In genomic region chr1:207659545-207660148, GRCh38 we compare ENCODE assay signal across 17 cellular contexts. TPM values are rescaled to one million over a fixed set of nuclear protein-coding genes. Genes with fewer than 3 reads are reported as not detected.
DNase-seq lines count a peak whose midpoint lies in the region; ATAC-seq, FAIRE-seq and TF ChIP-seq lines count a peak whose summit lies in the region.
"Had no signal": no experiment of that assay in that cellular context is flagged by ENCODE, and none has a peak within 500 bp of the region (broad histone marks: within the 10 kb centered on the region; RNA-seq: fewer than 3 reads in every experiment).

No MANE protein-coding gene starts in this region.

- no peak for FAIRE-seq in GM12892 (lab: Jason Lieb, UNC)

- no peak for TF ChIP-seq POLR2A in GM12892 (IDR thresholded peaks at IDR 0.05; ENCODE audit: low read depth, low read length)

- intact Hi-C loops in left colon (cut with DNase I, micrococcal nuclease): no loop called here

- ATAC-seq in left colon: peak; percentile 96
- no peak for ATAC-seq in HG03457 (IDR thresholded peaks at IDR 0.05; ENCODE audit: unreplicated experiment)
- ATAC-seq in HG03565 (IDR thresholded peaks at IDR 0.05; ENCODE audit: unreplicated experiment): no peak
- ATAC-seq: activated naive CD4-positive, alpha-beta T cell treated with anti-CD3 and anti-CD28 coated beads, Interleukin-2, amount 50 U/mL, for 72 hours had no signal

- DNase-seq in COLO668 (lab: John Stamatoyannopoulos, UW; ENCODE audit: unreplicated experiment): peak; percentile 81
- DNase-seq in ELF-1 (ENCODE audit: low read depth, low spot score): peak; percentile 29
- peak; percentile 8 for DNase-seq in NCI-H69 (lab: John Stamatoyannopoulos, UW)
- peak; percentile 28 to 43 for DNase-seq in left colon
- no peak for DNase-seq in GM12892 (ENCODE audit: insufficient read length)
- DNase-seq: activated CD8-positive, alpha-beta memory T cell treated with anti-CD3 and anti-CD28 coated beads for 24 hours; activated T-cell treated with anti-CD3 and anti-CD28 coated beads, Interleukin-2, amount 50 U/mL, for 48 hours; CD4-positive, CD25-positive, alpha-beta regulatory T cell; NCI-H1694 treated with DMSO at 0.1 percent for 48 hours; NCI-H446; nucleus accumbens; Right ventricle myocardium superior had no signal

RNA-seq across cellular contexts. Expression of gene CR1L, which starts 14.7 kb away (rescaled TPM):
- under 1 TPM in 1 of 2 donors, not detected in 1; 0.34 TPM for total RNA-seq in left colon
- 1.1 TPM for polyA plus RNA-seq in GM12892 (2012; ENCODE audit: missing spikeins)
- total RNA-seq: CD4-positive, CD25-positive, alpha-beta regulatory T cell; myocyte; Right ventricle myocardium superior; suprapubic skin had no signal
- polyA plus RNA-seq: CD4-positive, CD25-positive, alpha-beta regulatory T cell had no signal
